15 cellular contexts compared by ENCODE assay signal in the genomic region with DNA sequence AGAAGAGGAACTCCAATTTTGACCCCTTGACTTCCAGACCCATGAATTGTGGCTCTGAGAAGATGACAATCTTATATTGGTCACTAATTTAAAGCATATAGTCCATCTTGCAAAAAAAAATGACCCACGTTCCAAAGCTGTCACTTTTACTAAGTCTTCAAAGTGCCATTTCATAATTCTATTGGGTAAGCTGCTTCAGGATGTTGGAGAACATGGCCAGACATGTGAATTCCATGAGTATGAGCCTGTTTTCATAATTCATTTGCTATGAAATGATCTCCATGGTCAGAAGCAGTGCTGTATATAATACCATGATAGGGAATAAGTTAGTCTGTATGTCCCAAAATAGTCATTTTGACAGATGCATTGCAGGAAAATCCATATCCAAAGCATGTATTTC.
"Had no signal": no experiment of that assay in that cellular context is flagged by ENCODE, and none has a peak within 500 bp of the region (broad histone marks: within the 10 kb centered on the region; RNA-seq: fewer than 3 reads in every experiment).

No MANE protein-coding gene starts in this region.

- H3K4me1 Mint-ChIP-seq: naive thymus-derived CD8-positive, alpha-beta T cell; stimulated activated effector memory CD8-positive, alpha-beta T cell treated with anti-CD3 and anti-CD28 coated beads, Interleukin-12 subunit alpha, Interleukin-12 subunit beta, amount 100 ng/mL, for 72 hours had no signal

- DNase-seq: cerebellar nuclear complex; colonic mucosa; mucosa of descending colon; naive thymus-derived CD8-positive, alpha-beta T cell; posterior cingulate gyrus; right cardiac atrium; stimulated activated CD4-positive, alpha-beta T cell treated with anti-CD3 and anti-CD28 coated beads, Interleukin-4, amount 100 ng/mL, for 1 hour; stimulated activated CD8-positive, alpha-beta memory T cell treated with anti-CD3 and anti-CD28 coated beads, Interleukin-4, amount 100 ng/mL, for 48 hours; stimulated activated naive CD8-positive, alpha-beta T cell treated with anti-CD3 and anti-CD28 coated beads, Interleukin-15, Interleukin-2, amounts not matched to agents 100 U/mL and 50 U/mL, for 24 hours; thyroid gland had no signal

- H3K9me3 ChIP-seq: colonic mucosa, mucosa of descending colon, neutrophil, suprapubic skin, thyroid gland had no signal

- H3K9me3 Mint-ChIP-seq: type B pancreatic cell had no signal

- H3K4me1 ChIP-seq: colonic mucosa, suprapubic skin, thyroid gland had no signal

- H3K27me3 Mint-ChIP-seq: naive thymus-derived CD8-positive, alpha-beta T cell; type B pancreatic cell had no signal

- H3K27ac Mint-ChIP-seq: naive thymus-derived CD8-positive, alpha-beta T cell; stimulated activated effector memory CD8-positive, alpha-beta T cell treated with anti-CD3 and anti-CD28 coated beads, Interleukin-12 subunit alpha, Interleukin-12 subunit beta, amount 100 ng/mL, for 72 hours; type B pancreatic cell had no signal

- H3K36me3 Mint-ChIP-seq: naive thymus-derived CD8-positive, alpha-beta T cell; stimulated activated effector memory CD8-positive, alpha-beta T cell treated with anti-CD3 and anti-CD28 coated beads, Interleukin-12 subunit alpha, Interleukin-12 subunit beta, amount 100 ng/mL, for 72 hours; type B pancreatic cell had no signal

- H3K27ac ChIP-seq: colonic mucosa, neutrophil, suprapubic skin, thyroid gland had no signal

- H3K27me3 ChIP-seq: colonic mucosa, neutrophil, suprapubic skin, thyroid gland had no signal

- H3K4me3 ChIP-seq: colonic mucosa, mucosa of descending colon, suprapubic skin, thyroid gland had no signal

- FAIRE-seq: urothelium cell line had no signal

- H3K4me3 Mint-ChIP-seq: naive thymus-derived CD8-positive, alpha-beta T cell; stimulated activated effector memory CD8-positive, alpha-beta T cell treated with anti-CD3 and anti-CD28 coated beads, Interleukin-12 subunit alpha, Interleukin-12 subunit beta, amount 100 ng/mL, for 72 hours; type B pancreatic cell had no signal

- H3K36me3 ChIP-seq: colonic mucosa, neutrophil, suprapubic skin, thyroid gland had no signal
